ENCODE assay signal across 2 cellular contexts in the genomic region with DNA sequence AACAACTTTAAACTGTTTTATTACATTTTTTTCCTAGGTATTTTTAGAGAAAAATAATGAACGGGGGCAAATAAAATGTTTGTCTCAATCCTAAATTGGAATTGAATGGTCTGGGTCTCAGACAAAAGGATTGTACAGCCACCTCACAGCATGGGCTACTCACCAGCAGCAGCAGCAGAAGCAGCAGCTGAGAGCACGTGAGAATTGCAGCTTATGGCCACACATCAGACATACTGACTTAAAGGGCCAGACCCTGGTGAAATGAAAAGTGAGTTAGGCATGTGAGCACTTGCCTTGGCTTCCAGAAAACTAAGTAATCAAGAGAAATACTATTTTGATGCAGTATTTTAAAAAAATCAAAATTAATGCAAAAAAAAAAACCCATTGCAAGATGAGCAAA.
TF ChIP-seq lines count a peak whose summit lies in the region.

No MANE protein-coding gene starts in this region.

TF ChIP-seq in HEK293T, 16 proteins besides CTCF, POLR2A, EP300 and RAD21 (continued from another document):
- no peak for TF ChIP-seq CTBP1 (IDR thresholded peaks at IDR 0.05; ENCODE audit: borderline replicate concordance)
- TF ChIP-seq FOXA1 (IDR thresholded peaks at IDR 0.05): no peak
- TF ChIP-seq LEF1 (IDR thresholded peaks at IDR 0.05; ENCODE audit: borderline replicate concordance): no peak
- TF ChIP-seq TARDBP (IDR thresholded peaks at IDR 0.05): no peak
- TF ChIP-seq FOXM1 (IDR thresholded peaks at IDR 0.05; ENCODE audit: borderline replicate concordance): no peak
- no peak for TF ChIP-seq ZNF384 (IDR thresholded peaks at IDR 0.05)
- TF ChIP-seq ARNT (IDR thresholded peaks at IDR 0.05): no peak
- TF ChIP-seq L3MBTL2 (conservative IDR thresholded peaks at IDR 0.05): no peak
- no peak for TF ChIP-seq ELF4 (IDR thresholded peaks at IDR 0.05)
- no peak for TF ChIP-seq BHLHE40 (IDR thresholded peaks at IDR 0.05; ENCODE audit: borderline replicate concordance)
- TF ChIP-seq, protein P1, sequence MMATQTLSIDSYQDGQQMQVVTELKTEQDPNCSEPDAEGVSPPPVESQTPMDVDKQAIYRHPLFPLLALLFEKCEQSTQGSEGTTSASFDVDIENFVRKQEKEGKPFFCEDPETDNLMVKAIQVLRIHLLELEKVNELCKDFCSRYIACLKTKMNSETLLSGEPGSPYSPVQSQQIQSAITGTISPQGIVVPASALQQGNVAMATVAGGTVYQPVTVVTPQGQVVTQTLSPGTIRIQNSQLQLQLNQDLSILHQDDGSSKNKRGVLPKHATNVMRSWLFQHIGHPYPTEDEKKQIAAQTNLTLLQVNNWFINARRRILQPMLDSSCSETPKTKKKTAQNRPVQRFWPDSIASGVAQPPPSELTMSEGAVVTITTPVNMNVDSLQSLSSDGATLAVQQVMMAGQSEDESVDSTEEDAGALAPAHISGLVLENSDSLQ (IDR thresholded peaks at IDR 0.05): no peak
- no peak for TF ChIP-seq SUZ12 (IDR thresholded peaks at IDR 0.05)
- no peak for TF ChIP-seq SP1 (IDR thresholded peaks at IDR 0.05)
- no peak for TF ChIP-seq NFRKB (IDR thresholded peaks at IDR 0.05)
- TF ChIP-seq FOXK2 (IDR thresholded peaks at IDR 0.05): no peak

TF ChIP-seq in K562, 482 proteins besides CTCF, POLR2A, EP300 and RAD21:
- TF ChIP-seq ZNF696 (CRISPR knock-in tag; conservative IDR thresholded peaks at IDR 0.05) (no peak), ZC3H4 (CRISPR knock-in tag; IDR thresholded peaks at IDR 0.05; ENCODE audit: borderline replicate concordance) (no peak), TCF7 (IDR thresholded peaks at IDR 0.05; ENCODE audit: borderline replicate concordance) (no peak), DIDO1 (tag; IDR thresholded peaks at IDR 0.05; ENCODE audit: low read depth) (no peak), BHLHE40 (IDR thresholded peaks at IDR 0.05; ENCODE audit: low read length) (peak; percentile 73)
- TF ChIP-seq, protein P2, sequence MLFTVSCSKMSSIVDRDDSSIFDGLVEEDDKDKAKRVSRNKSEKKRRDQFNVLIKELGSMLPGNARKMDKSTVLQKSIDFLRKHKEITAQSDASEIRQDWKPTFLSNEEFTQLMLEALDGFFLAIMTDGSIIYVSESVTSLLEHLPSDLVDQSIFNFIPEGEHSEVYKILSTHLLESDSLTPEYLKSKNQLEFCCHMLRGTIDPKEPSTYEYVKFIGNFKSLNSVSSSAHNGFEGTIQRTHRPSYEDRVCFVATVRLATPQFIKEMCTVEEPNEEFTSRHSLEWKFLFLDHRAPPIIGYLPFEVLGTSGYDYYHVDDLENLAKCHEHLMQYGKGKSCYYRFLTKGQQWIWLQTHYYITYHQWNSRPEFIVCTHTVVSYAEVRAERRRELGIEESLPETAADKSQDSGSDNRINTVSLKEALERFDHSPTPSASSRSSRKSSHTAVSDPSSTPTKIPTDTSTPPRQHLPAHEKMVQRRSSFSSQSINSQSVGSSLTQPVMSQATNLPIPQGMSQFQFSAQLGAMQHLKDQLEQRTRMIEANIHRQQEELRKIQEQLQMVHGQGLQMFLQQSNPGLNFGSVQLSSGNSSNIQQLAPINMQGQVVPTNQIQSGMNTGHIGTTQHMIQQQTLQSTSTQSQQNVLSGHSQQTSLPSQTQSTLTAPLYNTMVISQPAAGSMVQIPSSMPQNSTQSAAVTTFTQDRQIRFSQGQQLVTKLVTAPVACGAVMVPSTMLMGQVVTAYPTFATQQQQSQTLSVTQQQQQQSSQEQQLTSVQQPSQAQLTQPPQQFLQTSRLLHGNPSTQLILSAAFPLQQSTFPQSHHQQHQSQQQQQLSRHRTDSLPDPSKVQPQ (CRISPR knock-in tag; IDR thresholded peaks at IDR 0.05; ENCODE audit: borderline replicate concordance): no peak
